9 cellular contexts compared by ENCODE assay signal in genomic region chr9:122228191-122228905, GRCh38.
DNase-seq lines count a peak whose midpoint lies in the region; ATAC-seq lines count a peak whose summit lies in the region.
"Had no signal": no experiment of that assay in that cellular context is flagged by ENCODE, and none has a peak within 500 bp of the region (broad histone marks: within the 10 kb centered on the region; RNA-seq: fewer than 3 reads in every experiment).

No MANE protein-coding gene starts in this region.

- H3K27me3 ChIP-seq in subcutaneous abdominal adipose tissue (ENCODE audit: control insufficient read depth in 5 of 5, insufficient read depth in 4 of 5, low read length in 5 of 5), result peaks cover 44 to 68% (median 56%) of the 10 kb centered on the region in 5 donors

- H3K9me3 ChIP-seq in subcutaneous abdominal adipose tissue (ENCODE audit: control insufficient read depth in 5 of 5, low read length in 5 of 5), result no peaks in the 10 kb centered on the region

- H3K9me3 Mint-ChIP-seq in activated naive CD8-positive, alpha-beta T cell (ENCODE audit: low read depth), result no peaks in the 10 kb centered on the region
- H3K9me3 Mint-ChIP-seq in activated naive CD4-positive, alpha-beta T cell treated with anti-CD3 and anti-CD28 coated beads, Interleukin-2, amount 10 ng/mL, durations not matched to agents 7 days and 5 days, result no peaks in the 10 kb centered on the region
- H3K9me3 Mint-ChIP-seq: activated naive CD4-positive, alpha-beta T cell treated with anti-CD3 and anti-CD28 coated beads, Interleukin-2, amount 50 U/mL, for 72 hours had no signal

- H3K4me1 ChIP-seq in subcutaneous abdominal adipose tissue (ENCODE audit: control insufficient read depth in 5 of 5, insufficient read depth in 5 of 5, low read length in 5 of 5), result peaks cover 0 to 33% (median 30%) of the 10 kb centered on the region in 5 donors

- ATAC-seq in HG02642 (IDR thresholded peaks at IDR 0.05; ENCODE audit: poor library complexity, unreplicated experiment), result no peak

- H3K4me3 ChIP-seq in subcutaneous abdominal adipose tissue (ENCODE audit: low read depth in 1 of 5, low read length in 5 of 5), result peak overlapping the region in 4 of 5 donors; percentile 57 to 68 (median 64)

- DNase-seq in NCI-H82 (lab: John Stamatoyannopoulos, UW) (peak; percentile 21), NCI-H82 treated with DMSO at 0.1 percent for 48 hours (lab: John Stamatoyannopoulos, UW; ENCODE audit: unreplicated experiment) (no peak), islet precursor cell (peak; percentile 50), OCI-M2 (lab: John Stamatoyannopoulos, UW; ENCODE audit: unreplicated experiment) (no peak)
- DNase-seq in activated naive CD4-positive, alpha-beta T cell treated with anti-CD3 and anti-CD28 coated beads, Interleukin-2, amount 10 ng/mL, durations not matched to agents 7 days and 5 days, result no peak

- no peak overlapping the region for H3K27ac Mint-ChIP-seq in activated naive CD8-positive, alpha-beta T cell
- no peak overlapping the region for H3K27ac Mint-ChIP-seq in activated naive CD4-positive, alpha-beta T cell treated with anti-CD3 and anti-CD28 coated beads, Interleukin-2, amount 10 ng/mL, durations not matched to agents 7 days and 5 days
- H3K27ac Mint-ChIP-seq: activated naive CD4-positive, alpha-beta T cell treated with anti-CD3 and anti-CD28 coated beads, Interleukin-2, amount 50 U/mL, for 72 hours had no signal

- H3K36me3 ChIP-seq in subcutaneous abdominal adipose tissue (ENCODE audit: control insufficient read depth in 5 of 5, insufficient read depth in 5 of 5, low read length in 5 of 5), result no peaks in the 10 kb centered on the region

- CTCF ChIA-PET in activated naive CD4-positive, alpha-beta T cell treated with anti-CD3 and anti-CD28 coated beads, Interleukin-2, amount 10 ng/mL, durations not matched to agents 7 days and 5 days (lab: Charles Lee), result no interaction called here

- H3K9ac ChIP-seq in subcutaneous abdominal adipose tissue (ENCODE audit: low read length in 5 of 5), result peak overlapping the region in 1 of 5 donors; percentile 60

- no peaks in the 10 kb centered on the region for H3K36me3 Mint-ChIP-seq in activated naive CD8-positive, alpha-beta T cell
- H3K36me3 Mint-ChIP-seq in activated naive CD4-positive, alpha-beta T cell treated with anti-CD3 and anti-CD28 coated beads, Interleukin-2, amount 10 ng/mL, durations not matched to agents 7 days and 5 days, result no peaks in the 10 kb centered on the region
- H3K36me3 Mint-ChIP-seq: activated naive CD4-positive, alpha-beta T cell treated with anti-CD3 and anti-CD28 coated beads, Interleukin-2, amount 50 U/mL, for 72 hours had no signal

- H3K27ac ChIP-seq in subcutaneous abdominal adipose tissue (ENCODE audit: low read depth, low read length), result no peak overlapping the region

- peaks cover 18% of the 10 kb centered on the region for H3K27me3 Mint-ChIP-seq in activated naive CD8-positive, alpha-beta T cell
- H3K27me3 Mint-ChIP-seq in activated naive CD4-positive, alpha-beta T cell treated with anti-CD3 and anti-CD28 coated beads, Interleukin-2, amount 10 ng/mL, durations not matched to agents 7 days and 5 days, result peaks cover 60% of the 10 kb centered on the region

- H3K4me1 Mint-ChIP-seq in activated naive CD8-positive, alpha-beta T cell (ENCODE audit: low read depth), result peaks cover 5% of the 10 kb centered on the region
- peaks cover 5% of the 10 kb centered on the region for H3K4me1 Mint-ChIP-seq in activated naive CD4-positive, alpha-beta T cell treated with anti-CD3 and anti-CD28 coated beads, Interleukin-2, amount 10 ng/mL, durations not matched to agents 7 days and 5 days

- peak overlapping the region; percentile 53 for H3K4me3 Mint-ChIP-seq in activated naive CD8-positive, alpha-beta T cell
- H3K4me3 Mint-ChIP-seq in activated naive CD4-positive, alpha-beta T cell treated with anti-CD3 and anti-CD28 coated beads, Interleukin-2, amount 10 ng/mL, durations not matched to agents 7 days and 5 days, result no peak overlapping the region

Comparison
In these comparisons a context has a peak if more than half of its experiments do, and no peak if none do; other contexts are left out.
1. DNase-seq: peak in NCI-H82 (single experiment) and islet precursor cell (single experiment); none in NCI-H82 treated with DMSO at 0.1 percent for 48 hours (single experiment), OCI-M2 (single experiment) and activated naive CD4-positive, alpha-beta T cell treated with anti-CD3 and anti-CD28 coated beads, Interleukin-2, amount 10 ng/mL, durations not matched to agents 7 days and 5 days (single experiment).